In the genomic region with DNA sequence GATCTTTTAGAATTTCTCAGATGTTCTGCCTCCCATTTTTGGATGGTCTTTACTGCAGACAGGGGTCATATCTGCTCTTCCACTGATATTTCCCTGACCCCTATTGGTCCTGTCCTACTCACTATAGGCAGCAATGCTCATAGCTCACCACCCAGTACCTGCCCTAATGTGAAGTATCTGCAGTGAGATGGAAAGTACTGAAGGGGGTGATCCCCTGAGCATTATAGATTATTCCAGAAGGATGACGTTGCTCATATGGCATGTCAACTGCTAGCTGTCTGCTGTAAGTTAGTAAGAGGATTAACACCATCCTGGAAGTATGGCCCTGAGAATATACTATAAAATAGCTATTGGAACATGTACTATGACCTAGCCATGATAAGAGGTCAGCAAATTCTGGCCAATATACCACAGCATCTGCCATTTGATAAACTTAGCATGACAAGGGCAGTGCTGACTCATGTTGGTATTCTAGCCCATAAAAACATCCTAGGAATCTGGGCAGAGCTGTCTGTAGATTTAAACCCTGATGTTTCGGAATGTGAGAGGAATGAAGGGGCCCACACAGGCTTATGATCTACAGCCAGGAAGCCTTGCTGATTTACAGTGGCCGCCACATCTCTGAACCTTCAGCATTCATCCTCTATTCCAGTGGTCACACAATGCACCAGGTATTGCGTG, we compare ENCODE assay signal across 12 cellular contexts.
DNase-seq lines count a peak whose midpoint lies in the region; ATAC-seq and TF ChIP-seq lines count a peak whose summit lies in the region.
"Had no signal": no experiment of that assay in that cellular context is flagged by ENCODE, and none has a peak within 500 bp of the region (broad histone marks: within the 10 kb centered on the region; RNA-seq: fewer than 3 reads in every experiment).

No MANE protein-coding gene starts in this region.

- DNase-seq in GM23248 (peak; percentile 67), NT2/D1 (ENCODE audit: low read depth, low spot score) (peak; percentile 57), fibroblast of lung (ENCODE audit: low read depth in 2 of 2) (peak; percentile 17 to 86), trophoblast cell (peak; percentile 81 to 93), NK-92 (lab: John Stamatoyannopoulos, UW; ENCODE audit: unreplicated experiment) (no peak)
- DNase-seq: activated T-cell treated with anti-CD3 and anti-CD28 coated beads, Interleukin-2, amount 50 U/mL, for 24 hours; glutamatergic neuron; NCI-H1436; stimulated activated naive B cell treated with anti-CD40 and anti-IgM and Interleukin-4, amounts not matched to agents 10 μg/mL and 1 μg/mL and 100 μg/mL, for 72 hours had no signal

- H3K4me1 ChIP-seq in GM23248 (ENCODE audit: insufficient read depth) (peaks cover 50% of the 10 kb centered on the region), NT2/D1 (ENCODE audit: insufficient read depth, insufficient read length) (peaks cover 2% of the 10 kb centered on the region), fibroblast of lung (ENCODE audit: control insufficient read depth, extremely low read depth, insufficient read depth, low read length) (peaks cover 4% of the 10 kb centered on the region), trophoblast cell (ENCODE audit: control insufficient read depth in 1 of 2, insufficient read depth in 2 of 2, low read length in 2 of 2) (peaks cover 10 to 28% of the 10 kb centered on the region in 2 experiments)

- no peak overlapping the region for H3K14ac ChIP-seq in trophoblast cell (ENCODE audit: low read length)

- no peaks in the 10 kb centered on the region for H3K9me2 ChIP-seq in GM23248 (ENCODE audit: insufficient read depth)

- peaks cover 20% of the 10 kb centered on the region for H3K79me1 ChIP-seq in trophoblast cell (ENCODE audit: low read length)

- H2BK5ac ChIP-seq in trophoblast cell (ENCODE audit: low read depth, low read length, poor library complexity): peak overlapping the region; percentile 84

- H3K36me3 ChIP-seq in GM23248 (ENCODE audit: low read depth) (no peaks in the 10 kb centered on the region), NT2/D1 (ENCODE audit: insufficient read depth, insufficient read length, low read length) (no peaks in the 10 kb centered on the region), fibroblast of lung (ENCODE audit: control insufficient read depth, insufficient read depth, low read length) (no peaks in the 10 kb centered on the region), trophoblast cell (ENCODE audit: control insufficient read depth in 1 of 2, insufficient read depth in 2 of 2, low read length in 2 of 2) (no peaks in the 10 kb centered on the region)

- H4K8ac ChIP-seq in trophoblast cell (ENCODE audit: low read depth, low read length): peak overlapping the region; percentile 49

- H3K4me2 ChIP-seq in GM23248 (ENCODE audit: unreplicated experiment) (peak overlapping the region; percentile 25), fibroblast of lung (ENCODE audit: extremely low read depth, insufficient read depth, low read length) (peak overlapping the region; percentile 18), trophoblast cell (ENCODE audit: low read length) (peak overlapping the region; percentile 8)

- H3K4me3 ChIP-seq in GM23248: no peak overlapping the region
- H3K4me3 ChIP-seq in NT2/D1 (ENCODE audit: insufficient read length, low read depth): no peak overlapping the region
- no peak overlapping the region for H3K4me3 ChIP-seq in fibroblast of lung (replicated peaks in 1 of 4; ENCODE audit: control extremely low read depth in 1 of 4, insufficient read depth in 1 of 4, low read depth in 3 of 4, low read length in 4 of 4)
- no peak overlapping the region for H3K4me3 ChIP-seq in trophoblast cell (ENCODE audit: low read depth, low read length)

- H3K27me3 ChIP-seq in GM23248 (replicated peaks; ENCODE audit: insufficient read depth) (no peaks in the 10 kb centered on the region), NT2/D1 (ENCODE audit: insufficient read depth, insufficient read length) (no peaks in the 10 kb centered on the region), fibroblast of lung (ENCODE audit: control insufficient read depth, insufficient read depth, low read length) (no peaks in the 10 kb centered on the region), trophoblast cell (ENCODE audit: insufficient read depth, low read length) (no peaks in the 10 kb centered on the region)

- no peak overlapping the region for H3K23ac ChIP-seq in trophoblast cell (ENCODE audit: low read length)

- H3K9me3 ChIP-seq in GM23248 (ENCODE audit: low read depth): no peaks in the 10 kb centered on the region
- peaks cover 4% of the 10 kb centered on the region; the same call in 1 of the 2 replicates for H3K9me3 ChIP-seq in NT2/D1 (ENCODE audit: insufficient read depth, low read length)
- H3K9me3 ChIP-seq in fibroblast of lung (ENCODE audit: control insufficient read depth, insufficient read depth, low read depth, low read length): no peaks in the 10 kb centered on the region
- no peaks in the 10 kb centered on the region for H3K9me3 ChIP-seq in trophoblast cell (ENCODE audit: insufficient read depth, low read depth, low read length)

- H4K12ac ChIP-seq in trophoblast cell (ENCODE audit: low read depth, low read length): no peak overlapping the region

- H4K20me1 ChIP-seq in GM23248 (ENCODE audit: insufficient read depth) (no peaks in the 10 kb centered on the region), fibroblast of lung (ENCODE audit: control insufficient read depth, extremely low read depth, insufficient read depth, low read length) (no peaks in the 10 kb centered on the region)

- peak overlapping the region; percentile 79 for H4K91ac ChIP-seq in trophoblast cell (ENCODE audit: low read depth, low read length)

- in situ Hi-C loops in GM23248 (cut with MboI): no loop called here

- peak overlapping the region; percentile 85 for H2BK12ac ChIP-seq in trophoblast cell (ENCODE audit: low read length)

- TF ChIP-seq CTCF in fibroblast of lung (conservative IDR thresholded peaks at IDR 0.05 in 1 of 2, IDR thresholded peaks at IDR 0.05 in 1 of 2; ENCODE audit: low read depth in 1 of 2, low read length in 2 of 2): no peak

- H3K79me2 ChIP-seq in GM23248 (ENCODE audit: insufficient read depth) (no peaks in the 10 kb centered on the region), fibroblast of lung (ENCODE audit: control insufficient read depth, insufficient read depth, low read length) (no peaks in the 10 kb centered on the region), trophoblast cell (ENCODE audit: control insufficient read depth, insufficient read depth, low read length, poor library complexity) (no peaks in the 10 kb centered on the region)

- no peak overlapping the region for H3K18ac ChIP-seq in trophoblast cell (ENCODE audit: low read length)

- H3K4ac ChIP-seq in trophoblast cell (ENCODE audit: low read depth, low read length): no peak overlapping the region

- peak overlapping the region; percentile 56 for H2BK120ac ChIP-seq in trophoblast cell (ENCODE audit: insufficient read depth, low read length, poor library complexity)

- no peak for ATAC-seq in GM21717 (IDR thresholded peaks at IDR 0.05; ENCODE audit: unreplicated experiment)
- ATAC-seq in HG02885 (IDR thresholded peaks at IDR 0.05; ENCODE audit: poor library complexity, unreplicated experiment): no peak
- no peak for ATAC-seq in GM19328 (IDR thresholded peaks at IDR 0.05; ENCODE audit: unreplicated experiment)
- ATAC-seq: stimulated activated naive B cell treated with anti-CD40 and anti-IgM and Interleukin-4, amounts not matched to agents 10 μg/mL and 1 μg/mL and 100 μg/mL, for 72 hours had no signal

- peaks cover 24% of the 10 kb centered on the region for H3F3A ChIP-seq in GM23248 (ENCODE audit: insufficient read depth)

- H3K27ac ChIP-seq in GM23248: no peak overlapping the region
- no peak overlapping the region for H3K27ac ChIP-seq in fibroblast of lung (ENCODE audit: insufficient read depth, low read length)
- peak overlapping the region; percentile 89 for H3K27ac ChIP-seq in trophoblast cell (ENCODE audit: low read depth, low read length)

- peak overlapping the region; percentile 60 for H2AK5ac ChIP-seq in trophoblast cell (ENCODE audit: low read length)

- H3K9ac ChIP-seq in GM23248: no peak overlapping the region
- no peak overlapping the region for H3K9ac ChIP-seq in NT2/D1 (ENCODE audit: insufficient read length, low read depth)
- no peak overlapping the region for H3K9ac ChIP-seq in fibroblast of lung (ENCODE audit: insufficient read depth, low read length)
- H3K9ac ChIP-seq in trophoblast cell (ENCODE audit: low read length): no peak overlapping the region

- H2AFZ ChIP-seq in GM23248 (no peak overlapping the region), fibroblast of lung (ENCODE audit: low read length) (no peak overlapping the region), trophoblast cell (ENCODE audit: insufficient read depth, low read length, poor library complexity) (no peak overlapping the region)

- 46 to 47% methylated on average over 4 of the region's 4 CpGs for WGBS in GM23248 (ENCODE audit: low coverage in 1 of 2, low lambda C conversion rate in 2 of 2, missing lambda C conversion rate in 2 of 2), 2 experiments
- WGBS in trophoblast cell (ENCODE audit: extremely low coverage, insufficient coverage, insufficient read length): no CpG with 5 or more reads among the region's 4 CpGs
